Comparison of ENCODE assay signal across 33 cellular contexts in the genomic region with DNA sequence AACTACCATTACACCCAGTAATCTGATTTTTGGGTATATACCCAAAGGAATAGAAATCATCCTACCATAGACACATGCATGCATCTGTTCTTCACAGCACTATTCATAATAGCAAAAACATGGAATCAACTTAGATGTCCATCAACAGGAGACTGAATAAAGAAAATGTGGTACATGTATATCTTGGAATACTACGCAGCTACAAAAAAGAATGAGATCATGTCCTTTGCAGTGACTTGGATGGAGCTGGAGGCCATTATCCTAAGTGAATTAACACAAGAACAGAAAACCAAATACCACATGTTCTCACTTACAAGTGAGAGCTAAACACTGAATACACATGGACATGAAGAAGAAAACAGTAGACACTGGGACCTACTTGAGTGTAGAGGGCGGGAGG.
A peak's percentile ranks its signal among the peaks of the same experiment; 100 is the strongest.
DNase-seq lines count a peak whose midpoint lies in the region; ATAC-seq and TF ChIP-seq lines count a peak whose summit lies in the region.
"Had no signal": no experiment of that assay in that cellular context is flagged by ENCODE, and none has a peak within 500 bp of the region (broad histone marks: within the 10 kb centered on the region; RNA-seq: fewer than 3 reads in every experiment).

No MANE protein-coding gene starts in this region.

- no peak for TF ChIP-seq RAD21 in SK-N-SH (IDR thresholded peaks at IDR 0.05; ENCODE audit: low read length)

- no peaks in the 10 kb centered on the region for H4K20me1 ChIP-seq in SK-N-SH (ENCODE audit: insufficient read depth)
- H4K20me1 ChIP-seq: BLaER1; BLaER1 treated with 17β-estradiol and CSF1 and Interleukin-3, amounts not matched to agents 10 nM and 100 nM had no signal

- ATAC-seq in SK-N-SH treated with all-trans-retinoic acid at 6 μM for 48 hours = no peak
- ATAC-seq: A549; CD8-positive, alpha-beta T cell had no signal

- H2AFZ ChIP-seq in SK-N-SH (ENCODE audit: low read depth) = no peak overlapping the region

- CTCF ChIA-PET in SK-N-SH (lab: Yijun Ruan, JAX) (no interaction called here), HEK293 (lab: Yijun Ruan, JAX) (no interaction called here)
- CTCF ChIA-PET in activated naive CD4-positive, alpha-beta T cell treated with anti-CD3 and anti-CD28 coated beads for 36 hours (lab: Charles Lee) = no interaction called here

- no peaks in the 10 kb centered on the region for H3K27me3 Mint-ChIP-seq in endodermal cell (ENCODE audit: insufficient read depth)
- no peaks in the 10 kb centered on the region for H3K27me3 Mint-ChIP-seq in activated naive CD4-positive, alpha-beta T cell treated with anti-CD3 and anti-CD28 coated beads for 36 hours (ENCODE audit: low read depth)
- H3K27me3 Mint-ChIP-seq: B cell; CD4-positive, alpha-beta memory T cell; CD4-positive, alpha-beta T cell; CD4-positive, CD25-positive, alpha-beta regulatory T cell; CD8-positive, alpha-beta memory T cell had no signal

- H3K36me3 ChIP-seq in SK-N-SH (replicated peaks in 1 of 2; ENCODE audit: control insufficient read depth in 1 of 2, insufficient read depth in 2 of 2, low read length in 1 of 2) (no peaks in the 10 kb centered on the region), HEK293 (ENCODE audit: control insufficient read depth in 2 of 2, insufficient read depth in 1 of 2, low read length in 2 of 2) (no peaks in the 10 kb centered on the region), endodermal cell (ENCODE audit: control insufficient read depth, insufficient read depth, low read length) (peaks cover 7% of the 10 kb centered on the region), MG63 (no peaks in the 10 kb centered on the region)
- H3K36me3 ChIP-seq: BE2C; BLaER1; BLaER1 treated with 17β-estradiol and CSF1 and Interleukin-3, amounts not matched to agents 10 nM and 100 nM had no signal

- H3K27me3 ChIP-seq in SK-N-SH (ENCODE audit: insufficient read depth) (no peaks in the 10 kb centered on the region), endodermal cell (ENCODE audit: control insufficient read depth, insufficient read depth, low read length, poor library complexity, severe bottlenecking) (no peaks in the 10 kb centered on the region), MG63 (no peaks in the 10 kb centered on the region)
- H3K27me3 ChIP-seq: BE2C; BLaER1; BLaER1 treated with 17β-estradiol and CSF1 and Interleukin-3, amounts not matched to agents 10 nM and 100 nM had no signal

- peaks cover 21% of the 10 kb centered on the region for H3K9me3 Mint-ChIP-seq in endodermal cell
- H3K9me3 Mint-ChIP-seq in activated naive CD4-positive, alpha-beta T cell treated with anti-CD3 and anti-CD28 coated beads for 36 hours = peaks cover 1% of the 10 kb centered on the region
- H3K9me3 Mint-ChIP-seq: CD14-positive monocyte; CD8-positive, alpha-beta T cell had no signal

- TF ChIP-seq EP300 in SK-N-SH (IDR thresholded peaks at IDR 0.05; ENCODE audit: borderline replicate concordance in 1 of 2, low read depth in 1 of 2, low read length in 1 of 2) = no peak

- WGBS in SK-N-SH (ENCODE audit: low lambda C conversion rate) = 92% methylated on average over 2 of the region's 2 CpGs
- 80 to 100% methylated on average over 1 to 2 of the region's 2 CpGs for WGBS in endodermal cell (ENCODE audit: insufficient coverage in 1 of 2, insufficient read length in 1 of 2), 2 experiments

- peaks cover 25% of the 10 kb centered on the region for H3K4me1 Mint-ChIP-seq in endodermal cell
- H3K4me1 Mint-ChIP-seq in activated naive CD4-positive, alpha-beta T cell treated with anti-CD3 and anti-CD28 coated beads for 36 hours (ENCODE audit: low read depth) = no peaks in the 10 kb centered on the region
- H3K4me1 Mint-ChIP-seq: B cell; CD4-positive, alpha-beta memory T cell; CD4-positive, CD25-positive, alpha-beta regulatory T cell; CD8-positive, alpha-beta memory T cell had no signal

- TF ChIP-seq CTCF in SK-N-SH (IDR thresholded peaks at IDR 0.05) (no peak), HEK293 (tag by site-specific recombination; IDR thresholded peaks at IDR 0.05) (no peak), endodermal cell (conservative IDR thresholded peaks at IDR 0.05) (no peak)

- no peaks in the 10 kb centered on the region for H3K9me2 ChIP-seq in SK-N-SH

- no peak overlapping the region for H3K27ac ChIP-seq in SK-N-SH (ENCODE audit: low read depth in 2 of 2, low read length in 1 of 2)
- H3K27ac ChIP-seq in HEK293 (ENCODE audit: extremely low read depth, low read depth, low read length) = no peak overlapping the region
- H3K27ac ChIP-seq in endodermal cell (ENCODE audit: low read depth, low read length) = no peak overlapping the region
- H3K27ac ChIP-seq: 22Rv1; A549; BLaER1; BLaER1 treated with 17β-estradiol and CSF1 and Interleukin-3, amounts not matched to agents 10 nM and 100 nM; C4-2B had no signal

- DNase-seq in SK-N-SH = no peak
- no peak for DNase-seq in endodermal cell
- no peak for DNase-seq in activated naive CD4-positive, alpha-beta T cell treated with anti-CD3 and anti-CD28 coated beads for 36 hours
- DNase-seq in MG63 = no peak
- DNase-seq: 8988T; ACHN; AML-193; BE2C; C1 segment of cervical spinal cord; Caco-2; Calu3; CD4-positive, alpha-beta memory T cell; CD4-positive, alpha-beta T cell; CD4-positive, CD25-positive, alpha-beta regulatory T cell; CD8-positive, alpha-beta memory T cell; CD8-positive, alpha-beta T cell; COR-L47; DMS 273 treated with DMSO at 0.1 percent for 48 hours; DMS153; DMS53; DMS79; DMS79 treated with DMSO at 0.1 percent for 48 hours; DND-41; EL had no signal

- H3K9me3 ChIP-seq in SK-N-SH (no peaks in the 10 kb centered on the region), HEK293 (ENCODE audit: control insufficient read depth, insufficient read depth, low read depth, low read length) (no peaks in the 10 kb centered on the region), endodermal cell (ENCODE audit: control insufficient read depth, low read length) (peaks cover 24% of the 10 kb centered on the region), MG63 (no peaks in the 10 kb centered on the region)
- H3K9me3 ChIP-seq: A549; BE2C; BLaER1; BLaER1 treated with 17β-estradiol and CSF1 and Interleukin-3, amounts not matched to agents 10 nM and 100 nM; Caco-2 had no signal

- no peak overlapping the region for H3K4me2 ChIP-seq in SK-N-SH
- H3K4me2 ChIP-seq: A549; BLaER1; BLaER1 treated with 17β-estradiol and CSF1 and Interleukin-3, amounts not matched to agents 10 nM and 100 nM had no signal

- POLR2A ChIA-PET in SK-N-SH (lab: Yijun Ruan, JAX) (no interaction called here), HEK293 (lab: Yijun Ruan, JAX) (no interaction called here)

- no peaks in the 10 kb centered on the region for H3K79me2 ChIP-seq in SK-N-SH (ENCODE audit: insufficient read depth)

- H3K4me3 ChIP-seq in SK-N-SH (ENCODE audit: low read depth in 2 of 2, low read length in 1 of 2) = no peak overlapping the region
- no peak overlapping the region for H3K4me3 ChIP-seq in HEK293 (ENCODE audit: low read depth, low read length)
- H3K4me3 ChIP-seq in endodermal cell (ENCODE audit: low read length) = peak overlapping the region; percentile 48
- no peak overlapping the region for H3K4me3 ChIP-seq in MG63
- H3K4me3 ChIP-seq: A549; BLaER1; BLaER1 treated with 17β-estradiol and CSF1 and Interleukin-3, amounts not matched to agents 10 nM and 100 nM had no signal

- intact Hi-C loops in activated naive CD4-positive, alpha-beta T cell treated with anti-CD3 and anti-CD28 coated beads for 36 hours (cut with micrococcal nuclease) = no loop called here

- H3F3A ChIP-seq in SK-N-SH (replicated peaks; ENCODE audit: insufficient read depth) = no peaks in the 10 kb centered on the region

- H3K4me1 ChIP-seq in SK-N-SH (ENCODE audit: control insufficient read depth in 1 of 2, insufficient read depth in 2 of 2, low read depth in 1 of 2, low read length in 1 of 2) = no peaks in the 10 kb centered on the region; a peak in 1 of 4 replicates
- no peaks in the 10 kb centered on the region for H3K4me1 ChIP-seq in HEK293 (ENCODE audit: control insufficient read depth, insufficient read depth, low read length)
- peaks cover 6% of the 10 kb centered on the region for H3K4me1 ChIP-seq in endodermal cell (ENCODE audit: control insufficient read depth, insufficient read depth, low read length)
- H3K4me1 ChIP-seq: BLaER1, Caco-2 had no signal

- no peak overlapping the region for H3K27ac Mint-ChIP-seq in endodermal cell
- H3K27ac Mint-ChIP-seq in activated naive CD4-positive, alpha-beta T cell treated with anti-CD3 and anti-CD28 coated beads for 36 hours = no peak overlapping the region
- H3K27ac Mint-ChIP-seq: B cell; CD14-positive monocyte; CD4-positive, alpha-beta memory T cell; CD4-positive, alpha-beta T cell; CD4-positive, CD25-positive, alpha-beta regulatory T cell; CD8-positive, alpha-beta memory T cell; CD8-positive, alpha-beta T cell had no signal

- peaks cover 15% of the 10 kb centered on the region for H3K36me3 Mint-ChIP-seq in endodermal cell (ENCODE audit: low read depth)
- H3K36me3 Mint-ChIP-seq in activated naive CD4-positive, alpha-beta T cell treated with anti-CD3 and anti-CD28 coated beads for 36 hours (ENCODE audit: low read depth) = no peaks in the 10 kb centered on the region
- H3K36me3 Mint-ChIP-seq: CD14-positive monocyte; CD4-positive, alpha-beta memory T cell; CD4-positive, CD25-positive, alpha-beta regulatory T cell; CD8-positive, alpha-beta memory T cell; CD8-positive, alpha-beta T cell had no signal

- H3K4me3 Mint-ChIP-seq in endodermal cell = no peak overlapping the region
- no peak overlapping the region for H3K4me3 Mint-ChIP-seq in activated naive CD4-positive, alpha-beta T cell treated with anti-CD3 and anti-CD28 coated beads for 36 hours
- H3K4me3 Mint-ChIP-seq: B cell; CD14-positive monocyte; CD4-positive, alpha-beta memory T cell; CD4-positive, alpha-beta T cell; CD4-positive, CD25-positive, alpha-beta regulatory T cell; CD8-positive, alpha-beta memory T cell; CD8-positive, alpha-beta T cell had no signal

- H3K9ac ChIP-seq in SK-N-SH (no peak overlapping the region), endodermal cell (ENCODE audit: extremely low read depth, low read length, poor library complexity, severe bottlenecking) (no peak overlapping the region)
- H3K9ac ChIP-seq: BLaER1; BLaER1 treated with 17β-estradiol and CSF1 and Interleukin-3, amounts not matched to agents 10 nM and 100 nM had no signal

TF ChIP-seq in SK-N-SH, 30 proteins besides CTCF, POLR2A, EP300 and RAD21 (continues in another document):
- TF ChIP-seq TAF1 (IDR thresholded peaks at IDR 0.05; ENCODE audit: borderline replicate concordance, low read depth, low read length) (no peak), SIN3A (IDR thresholded peaks at IDR 0.05; ENCODE audit: borderline replicate concordance, low read depth, low read length) (no peak), YY1 (IDR thresholded peaks at IDR 0.05; ENCODE audit: low read depth) (no peak)

TF ChIP-seq in HEK293, 187 proteins besides CTCF, POLR2A, EP300 and RAD21 (continues in another document):
- TF ChIP-seq ZNF585B (tag by site-specific recombination; IDR thresholded peaks at IDR 0.05) = no peak
- TF ChIP-seq ZNF146 (tag by site-specific recombination; IDR thresholded peaks at IDR 0.05) = 0 out of 2 replicates have a peak, but pooled peaks have one; percentile 20
- no peak for TF ChIP-seq ZNF133 (tag by site-specific recombination; IDR thresholded peaks at IDR 0.05)
- TF ChIP-seq ZNF391 (tag by site-specific recombination; IDR thresholded peaks at IDR 0.05; ENCODE audit: borderline replicate concordance, low read depth) = no peak
